ENCODE assay signal across 8 cellular contexts in genomic region chr9:137301086-137301947, GRCh38. TPM values are rescaled to one million over a fixed set of nuclear protein-coding genes. Genes with fewer than 3 reads are reported as not detected.
A peak's percentile ranks its signal among the peaks of the same experiment; 100 is the strongest.
DNase-seq lines count a peak whose midpoint lies in the region; ATAC-seq and TF ChIP-seq lines count a peak whose summit lies in the region.

No MANE protein-coding gene starts in this region.

- peak in 1 of 3 donors; percentile 3 for TF ChIP-seq CTCF in breast epithelium (IDR thresholded peaks at IDR 0.05)

- no peaks in the 10 kb centered on the region for H3K9me3 ChIP-seq in breast epithelium

- ATAC-seq in HG02759 (IDR thresholded peaks at IDR 0.05; ENCODE audit: unreplicated experiment) (peak; percentile 4), left lobe of liver (peak; percentile 24)

- peak overlapping the region; percentile 55 to 72 for H3K27ac ChIP-seq in breast epithelium
- peak overlapping the region; percentile 50 for H3K27ac ChIP-seq in temporal lobe (ENCODE audit: low read depth, low read length)

- intact Hi-C loops in breast epithelium (cut with DNase I; ENCODE audit: low total_unique reads): loop anchor here (1.0 kb wide), 1 partner anchor 32 kb away; no protein-coding TSS in a partner anchor

- TF ChIP-seq POLR2A in breast epithelium (IDR thresholded peaks at IDR 0.05): no peak

- DNase-seq in activated CD4-positive, alpha-beta T cell treated with anti-CD3 and anti-CD28 coated beads for 48 hours: peak; percentile 46
- DNase-seq in activated CD4-positive, alpha-beta T cell treated with anti-CD3 and anti-CD28 coated beads, Interleukin-2, amount 50 U/mL, for 4 hours: no peak
- DNase-seq in NOMO-1 treated with DMSO at 0.1 percent for 48 hours (lab: John Stamatoyannopoulos, UW; ENCODE audit: unreplicated experiment) (peak; percentile 40), breast epithelium (ENCODE audit: low spot score in 2 of 2) (no peak), left lobe of liver (ENCODE audit: low spot score) (no peak), hippocampal formation (lab: John Stamatoyannopoulos, UW) (no peak)

- H3K36me3 ChIP-seq in breast epithelium: no peaks in the 10 kb centered on the region

- peaks cover 22% of the 10 kb centered on the region in 2 donors for H3K4me1 ChIP-seq in breast epithelium

- H3K27me3 ChIP-seq in breast epithelium: peaks cover 0 to 2% of the 10 kb centered on the region in 2 donors

- H3K4me3 ChIP-seq in breast epithelium: peak overlapping the region; percentile 43 to 76 (median 59)

RNA-seq across cellular contexts. Expression of gene NRARP, which starts 0.8 kb away (rescaled TPM):
- total RNA-seq in breast epithelium (1 to 10 TPM; 2.1 to 6.9 (median 3.5) TPM), left lobe of liver (1.3 TPM), temporal lobe (2.7 TPM)

RNA-seq across cellular contexts. Expression of gene TOR4A, which starts 23.8 kb away (rescaled TPM):
- total RNA-seq in breast epithelium (1 to 10 TPM; 2.9 to 5.4 (median 3.7) TPM), left lobe of liver (3.6 TPM), temporal lobe (0.49 TPM)

RNA-seq across cellular contexts. Expression of gene NELFB, which starts 46.2 kb away (rescaled TPM):
- total RNA-seq in breast epithelium: 10 to 100 TPM; 32.6 to 39.2 (median 38.7) TPM
- 22.2 TPM for total RNA-seq in left lobe of liver
- 32.2 TPM for total RNA-seq in temporal lobe

RNA-seq across cellular contexts. Expression of gene STPG3, which starts 50.2 kb away (rescaled TPM):
- not detected for total RNA-seq in breast epithelium
- not detected for total RNA-seq in left lobe of liver
- not detected for total RNA-seq in temporal lobe

Comparison
In these comparisons a context has a peak if more than half of its experiments do, and no peak if none do; other contexts are left out.
1. DNase-seq: peak in activated CD4-positive, alpha-beta T cell treated with anti-CD3 and anti-CD28 coated beads for 48 hours (single experiment) and NOMO-1 treated with DMSO at 0.1 percent for 48 hours (single experiment); none in activated CD4-positive, alpha-beta T cell treated with anti-CD3 and anti-CD28 coated beads, Interleukin-2, amount 50 U/mL, for 4 hours (0 of 2), breast epithelium (0 of 2), left lobe of liver (single experiment) and hippocampal formation (0 of 2).